Comparison of ENCODE assay signal across 8 cellular contexts in the genomic region with DNA sequence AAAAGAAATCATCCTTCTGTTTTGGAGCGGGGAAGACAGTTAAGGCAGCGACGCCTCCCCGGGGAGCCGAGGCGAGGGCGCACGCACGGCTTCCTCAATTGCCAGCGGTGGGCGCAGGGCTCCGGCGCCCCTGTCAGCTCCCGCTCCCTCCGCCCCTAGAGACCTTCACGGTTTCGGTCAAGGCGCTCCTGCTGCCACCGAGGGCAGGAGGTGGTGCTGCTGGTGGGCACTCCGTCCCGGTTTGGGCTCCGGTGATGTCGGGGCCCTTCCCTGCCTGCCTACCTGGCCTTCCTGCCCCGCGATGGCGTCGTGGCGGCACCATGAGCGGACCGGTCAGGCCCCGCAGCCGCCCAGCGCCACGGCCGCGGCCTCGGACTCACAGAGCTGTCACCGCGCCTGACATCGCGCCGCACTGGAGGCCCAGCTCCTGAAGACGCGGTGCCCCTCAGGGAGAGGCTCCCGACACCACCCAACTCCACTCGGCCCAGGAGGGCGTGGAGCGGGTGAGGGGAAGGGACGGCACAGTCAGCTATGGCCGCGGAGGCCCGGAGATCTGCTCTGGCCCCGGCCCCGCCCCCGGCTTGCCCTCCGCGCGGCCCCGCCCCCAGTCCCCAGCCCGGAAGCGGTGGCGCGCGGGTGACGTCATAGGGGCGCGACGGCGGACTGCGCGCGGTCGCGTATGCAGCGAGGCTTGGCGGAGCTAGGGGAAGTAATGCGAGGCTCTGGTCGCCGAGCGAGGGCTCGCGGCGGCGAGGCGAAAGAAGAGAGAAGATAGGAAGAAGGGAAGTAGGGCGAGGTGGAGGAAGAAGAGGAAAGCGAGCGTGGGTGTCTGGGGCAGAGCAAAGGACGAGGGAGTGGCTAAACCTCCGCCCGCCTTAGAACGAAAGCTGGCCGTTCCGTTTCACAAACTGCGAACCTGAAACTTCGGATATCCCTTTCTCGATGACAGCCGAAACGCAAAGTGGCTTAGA. TPM values are rescaled to one million over a fixed set of nuclear protein-coding genes. Genes with fewer than 3 reads are reported as not detected.
A peak's percentile ranks its signal among the peaks of the same experiment; 100 is the strongest.
DNase-seq lines count a peak whose midpoint lies in the region; ATAC-seq lines count a peak whose summit lies in the region.

A gene with protein sequence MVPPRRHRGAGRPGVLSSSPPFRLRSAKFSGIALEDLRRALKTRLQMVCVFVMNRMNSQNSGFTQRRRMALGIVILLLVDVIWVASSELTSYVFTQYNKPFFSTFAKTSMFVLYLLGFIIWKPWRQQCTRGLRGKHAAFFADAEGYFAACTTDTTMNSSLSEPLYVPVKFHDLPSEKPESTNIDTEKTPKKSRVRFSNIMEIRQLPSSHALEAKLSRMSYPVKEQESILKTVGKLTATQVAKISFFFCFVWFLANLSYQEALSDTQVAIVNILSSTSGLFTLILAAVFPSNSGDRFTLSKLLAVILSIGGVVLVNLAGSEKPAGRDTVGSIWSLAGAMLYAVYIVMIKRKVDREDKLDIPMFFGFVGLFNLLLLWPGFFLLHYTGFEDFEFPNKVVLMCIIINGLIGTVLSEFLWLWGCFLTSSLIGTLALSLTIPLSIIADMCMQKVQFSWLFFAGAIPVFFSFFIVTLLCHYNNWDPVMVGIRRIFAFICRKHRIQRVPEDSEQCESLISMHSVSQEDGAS (minus strand): TSS at position 555 of the 971 bp plus-strand sequence. CDS start 233 bp downstream, at position 322.

- H4K20me1 ChIP-seq in BLaER1, result peaks cover 18% of the 10 kb centered on the region

- H3K36me3 ChIP-seq in BLaER1, result peaks cover 13% of the 10 kb centered on the region

- intact Hi-C loops in left colon (cut with DNase I, micrococcal nuclease), result loop anchor here in 1 of 2 donors (2.0 kb wide), 1 partner anchor 132 kb away; no protein-coding TSS in a partner anchor

- no peaks in the 10 kb centered on the region for H3K27me3 ChIP-seq in BLaER1

- H3K4me2 ChIP-seq in BLaER1, result peak within 1 kb of the TSS; percentile 89

- H3K4me3 ChIP-seq in BLaER1, result peak within 1 kb of the TSS; percentile 96

- peak within 1 kb of the TSS; percentile 85 for H3K27ac ChIP-seq in BLaER1
- H3K27ac ChIP-seq in cingulate gyrus (ENCODE audit: low read depth, low read length), result peak within 1 kb of the TSS; percentile 88

- peaks cover 44% of the 10 kb centered on the region for H3K4me1 ChIP-seq in BLaER1

- peak within 1 kb of the TSS; percentile 85 for H3K9ac ChIP-seq in BLaER1

- ATAC-seq in GM19328 (IDR thresholded peaks at IDR 0.05; ENCODE audit: unreplicated experiment) (peak; percentile 86), HG03469 (IDR thresholded peaks at IDR 0.05; ENCODE audit: unreplicated experiment) (peak; percentile 70), left colon (peak; percentile 89)

- DNase-seq in NCI-H526 (lab: John Stamatoyannopoulos, UW), result peak; percentile 52 to 94
- DNase-seq in activated CD4-positive, alpha-beta T cell treated with anti-CD3 and anti-CD28 coated beads for 48 hours, result peak; percentile 94
- DNase-seq in left colon, result peak; percentile 87 to 96
- peak; percentile 90 to 95 for DNase-seq in stimulated activated CD4-positive, alpha-beta T cell treated with anti-CD3 and anti-CD28 coated beads, Interleukin-1b, Interleukin-23, amount 100 ng/mL, for 4 hours (ENCODE audit: low read depth in 2 of 2)

- H3K9me3 ChIP-seq in BLaER1, result no peaks in the 10 kb centered on the region

RNA-seq across cellular contexts. Expression of the gene that starts here (rescaled TPM):
- total RNA-seq in left colon, result 100 to 1,000 TPM; 130 to 132 TPM

Comparison
In these comparisons a context has a peak if more than half of its experiments do, and no peak if none do; other contexts are left out.
1. Peak in every context shown above with its lines: DNase-seq, ATAC-seq, H3K4me3 ChIP-seq and H3K27ac ChIP-seq.